10 cellular contexts compared by ENCODE assay signal in the genomic region with DNA sequence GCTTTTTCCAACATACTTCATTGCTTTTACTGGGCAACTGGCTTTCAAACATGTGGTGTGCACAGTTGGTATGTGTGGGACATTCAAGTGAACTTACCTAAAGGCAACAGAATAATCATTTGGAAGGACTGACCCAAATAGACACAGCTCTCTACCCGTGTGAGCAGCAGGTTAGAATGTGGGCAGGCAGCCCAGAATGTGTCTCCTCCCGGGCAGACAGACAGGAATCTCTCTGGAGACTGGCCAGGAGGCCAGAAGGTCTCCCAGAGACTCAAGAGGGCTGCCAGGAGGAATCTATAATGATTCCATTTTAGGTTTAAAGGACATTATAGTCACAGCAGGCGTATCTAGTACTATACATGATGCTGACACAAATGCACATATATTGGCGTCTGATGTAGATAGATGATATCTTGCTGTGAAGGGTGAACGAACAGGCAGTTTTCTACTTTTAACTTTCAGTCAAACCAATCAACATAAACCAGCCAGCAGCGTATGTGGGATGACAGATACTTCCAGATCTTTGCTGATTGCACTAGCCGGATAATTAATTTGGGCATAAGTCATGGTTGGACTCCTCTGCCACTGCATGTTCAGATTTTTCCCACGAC.
DNase-seq lines count a peak whose midpoint lies in the region; ATAC-seq and TF ChIP-seq lines count a peak whose summit lies in the region.
"Had no signal": no experiment of that assay in that cellular context is flagged by ENCODE, and none has a peak within 500 bp of the region (broad histone marks: within the 10 kb centered on the region; RNA-seq: fewer than 3 reads in every experiment).

No MANE protein-coding gene starts in this region.

- H3K4me3 ChIP-seq in epithelial cell of proximal tubule (ENCODE audit: low read depth, low read length) = no peak overlapping the region
- H3K4me3 ChIP-seq: sigmoid colon had no signal

- DNase-seq in EH (ENCODE audit: low read depth) (peak; percentile 81), NCI-H226 (peak; percentile 97), epithelial cell of proximal tubule (ENCODE audit: low read depth) (peak; percentile 91), osteocyte (ENCODE audit: extremely low spot score, unreplicated experiment) (peak; percentile 86), NCI-H510A (lab: John Stamatoyannopoulos, UW) (no peak), UCSD-AML1 (lab: John Stamatoyannopoulos, UW; ENCODE audit: unreplicated experiment) (no peak)
- DNase-seq in activated CD8-positive, alpha-beta memory T cell treated with anti-CD3 and anti-CD28 coated beads, Interleukin-2, amount 50 U/mL, for 48 hours = no peak
- DNase-seq: sigmoid colon had no signal

- no peaks in the 10 kb centered on the region for H3K9me3 Mint-ChIP-seq in osteocyte (ENCODE audit: unreplicated experiment)

- no peaks in the 10 kb centered on the region for H3K36me3 Mint-ChIP-seq in osteocyte (ENCODE audit: unreplicated experiment)
- H3K36me3 Mint-ChIP-seq: activated naive CD8-positive, alpha-beta T cell had no signal

- peak overlapping the region; percentile 84 for H3K27ac Mint-ChIP-seq in osteocyte (ENCODE audit: unreplicated experiment)
- H3K27ac Mint-ChIP-seq: activated naive CD8-positive, alpha-beta T cell had no signal

- H3K4me1 Mint-ChIP-seq in osteocyte (ENCODE audit: unreplicated experiment) = peaks cover 70% of the 10 kb centered on the region

- TF ChIP-seq CTCF in epithelial cell of proximal tubule (conservative IDR thresholded peaks at IDR 0.05; ENCODE audit: low read depth, low read length) (no peak), osteocyte (IDR thresholded peaks at IDR 0.05) (no peak)

- H3K4me3 Mint-ChIP-seq in osteocyte (ENCODE audit: unreplicated experiment) = no peak overlapping the region
- H3K4me3 Mint-ChIP-seq: activated naive CD8-positive, alpha-beta T cell had no signal

- no peak for ATAC-seq in GM18520 (IDR thresholded peaks at IDR 0.05; ENCODE audit: unreplicated experiment)

- no peaks in the 10 kb centered on the region for H3K27me3 Mint-ChIP-seq in osteocyte (ENCODE audit: unreplicated experiment)
- H3K27me3 Mint-ChIP-seq: activated naive CD8-positive, alpha-beta T cell had no signal

Comparison
In these comparisons a context has a peak if more than half of its experiments do, and no peak if none do; other contexts are left out.
1. DNase-seq: peak in EH (single experiment), NCI-H226 (single experiment), epithelial cell of proximal tubule (single experiment) and osteocyte (single experiment); none in activated CD8-positive, alpha-beta memory T cell treated with anti-CD3 and anti-CD28 coated beads, Interleukin-2, amount 50 U/mL, for 48 hours (single experiment), NCI-H510A (single experiment) and UCSD-AML1 (single experiment).